Comparison of ENCODE assay signal across 25 cellular contexts in genomic region chr12:108530141-108530540, GRCh38.
"Had no signal": no experiment of that assay in that cellular context is flagged by ENCODE, and none has a peak within 500 bp of the region (broad histone marks: within the 10 kb centered on the region; RNA-seq: fewer than 3 reads in every experiment).

No MANE protein-coding gene starts in this region.

- H3K27ac Mint-ChIP-seq: endodermal cell; memory B cell; mesothelial cell of epicardium; nephron; stimulated activated naive B cell treated with anti-CD40 and anti-IgM and Interleukin-4, amounts not matched to agents 10 μg/mL and 1 μg/mL and 100 μg/mL, for 72 hours; stimulated activated naive CD8-positive, alpha-beta T cell treated with anti-CD3 and anti-CD28 coated beads, Interleukin-15, amount 100 ng/mL, for 72 hours had no signal

- H3K4me1 ChIP-seq: foreskin keratinocyte, left ventricle myocardium inferior, lower lobe of right lung, spleen, testis, tibial nerve, upper lobe of right lung, vagina had no signal

- H3K4me1 Mint-ChIP-seq: endodermal cell had no signal

- H3K27me3 ChIP-seq: foreskin keratinocyte, spleen, testis, tibial nerve, upper lobe of right lung, vagina had no signal

- DNase-seq: effector CD4-positive, alpha-beta T cell; endodermal cell; foreskin keratinocyte; kidney; left cardiac atrium; left ventricle myocardium inferior; lower lobe of right lung; occipital lobe; psoas muscle; spleen; stimulated activated CD4-positive, alpha-beta T cell treated with anti-CD3 and anti-CD28 coated beads, Interleukin-15, amount 100 ng/mL, for 24 hours; stimulated activated CD4-positive, alpha-beta T cell treated with anti-CD3 and anti-CD28 coated beads, Interleukin-1b, Interleukin-23, amount 100 ng/mL, for 48 hours; stimulated activated CD4-positive, alpha-beta T cell treated with anti-CD3 and anti-CD28 coated beads, Interleukin-4, amount 100 ng/mL, for 4 hours; stimulated activated naive B cell treated with anti-CD40 and anti-IgM and Interleukin-4, amounts not matched to agents 10 μg/mL and 1 μg/mL and 100 μg/mL, for 72 hours; stimulated activated naive CD8-positive, alpha-beta T cell treated with anti-CD3 and anti-CD28 coated beads, Interleukin-15, amount 100 ng/mL, for 72 hours; testis; upper lobe of right lung had no signal

- H3K27me3 Mint-ChIP-seq: memory B cell; stimulated activated naive B cell treated with anti-CD40 and anti-IgM and Interleukin-4, amounts not matched to agents 10 μg/mL and 1 μg/mL and 100 μg/mL, for 72 hours; stimulated activated naive CD8-positive, alpha-beta T cell treated with anti-CD3 and anti-CD28 coated beads, Interleukin-15, amount 100 ng/mL, for 72 hours had no signal

- H3K4me3 ChIP-seq: coronary artery, left ventricle myocardium inferior, lower lobe of right lung, psoas muscle, spleen, testis, tibial nerve, upper lobe of right lung, vagina had no signal

- H3K4me3 Mint-ChIP-seq: endodermal cell; memory B cell; mesothelial cell of epicardium; nephron; stimulated activated naive B cell treated with anti-CD40 and anti-IgM and Interleukin-4, amounts not matched to agents 10 μg/mL and 1 μg/mL and 100 μg/mL, for 72 hours; stimulated activated naive CD8-positive, alpha-beta T cell treated with anti-CD3 and anti-CD28 coated beads, Interleukin-15, amount 100 ng/mL, for 72 hours had no signal

- H3K27ac ChIP-seq: coronary artery, foreskin keratinocyte, left ventricle myocardium inferior, lower lobe of right lung, parathyroid adenoma, psoas muscle, spleen, testis, tibial nerve, upper lobe of right lung, vagina had no signal

- H3K9me3 Mint-ChIP-seq: endodermal cell; memory B cell; mesothelial cell of epicardium; nephron; stimulated activated naive B cell treated with anti-CD40 and anti-IgM and Interleukin-4, amounts not matched to agents 10 μg/mL and 1 μg/mL and 100 μg/mL, for 72 hours; stimulated activated naive CD8-positive, alpha-beta T cell treated with anti-CD3 and anti-CD28 coated beads, Interleukin-15, amount 100 ng/mL, for 72 hours had no signal

- H3K9me3 ChIP-seq: left ventricle myocardium inferior, lower lobe of right lung, psoas muscle, spleen, testis, tibial nerve, upper lobe of right lung, vagina had no signal

- ATAC-seq: foreskin keratinocyte; left cardiac atrium; lower lobe of right lung; psoas muscle; sciatic nerve; stimulated activated naive B cell treated with anti-CD40 and anti-IgM and Interleukin-4, amounts not matched to agents 10 μg/mL and 1 μg/mL and 100 μg/mL, for 72 hours; stimulated activated naive CD8-positive, alpha-beta T cell treated with anti-CD3 and anti-CD28 coated beads, Interleukin-15, amount 100 ng/mL, for 72 hours; upper lobe of right lung had no signal
